ENCODE assay signal across 8 cellular contexts in genomic region chr21:15729674-15730483, GRCh38. TPM values are rescaled to one million over a fixed set of nuclear protein-coding genes. Genes with fewer than 3 reads are reported as not detected.
DNase-seq lines count a peak whose midpoint lies in the region; ATAC-seq and TF ChIP-seq lines count a peak whose summit lies in the region.

Gene USP25 (plus strand): TSS chr21:15729982. CDS start chr21:15730394, 412 bp downstream.

- POLR2A ChIA-PET in activated CD4-positive, alpha-beta T cell treated with anti-CD3 and anti-CD28 coated beads for 36 hours (lab: Charles Lee) = no interaction called here

- peak within 1 kb of the TSS; percentile 90 for H3K27ac Mint-ChIP-seq in activated CD4-positive, alpha-beta T cell treated with anti-CD3 and anti-CD28 coated beads for 36 hours

- no peaks in the 10 kb centered on the region for H3K36me3 Mint-ChIP-seq in activated CD4-positive, alpha-beta T cell treated with anti-CD3 and anti-CD28 coated beads for 36 hours (ENCODE audit: low read depth)

- peak within 1 kb of the TSS; percentile 90 for H3K4me3 Mint-ChIP-seq in activated CD4-positive, alpha-beta T cell treated with anti-CD3 and anti-CD28 coated beads for 36 hours

- peaks cover 4% of the 10 kb centered on the region for H3K27me3 Mint-ChIP-seq in activated CD4-positive, alpha-beta T cell treated with anti-CD3 and anti-CD28 coated beads for 36 hours

- H3K27ac ChIP-seq in layer of hippocampus (ENCODE audit: low read depth, low read length) = peak within 1 kb of the TSS; percentile 95

- no peaks in the 10 kb centered on the region for H3K9me3 Mint-ChIP-seq in activated CD4-positive, alpha-beta T cell treated with anti-CD3 and anti-CD28 coated beads for 36 hours (ENCODE audit: low read depth)

- no peaks in the 10 kb centered on the region for H3K27me3 ChIP-seq in layer of hippocampus (ENCODE audit: control insufficient read depth, insufficient read depth, low read length)

- ATAC-seq in GM19023 (IDR thresholded peaks at IDR 0.05; ENCODE audit: unreplicated experiment) (peak; percentile 78), HG03175 (IDR thresholded peaks at IDR 0.05; ENCODE audit: unreplicated experiment) (peak; percentile 55)
- ATAC-seq in activated CD4-positive, alpha-beta T cell treated with anti-CD3 and anti-CD28 coated beads for 36 hours = peak; percentile 82

- CTCF ChIA-PET in activated CD4-positive, alpha-beta T cell treated with anti-CD3 and anti-CD28 coated beads for 36 hours (lab: Charles Lee) = no interaction called here

- DNase-seq in AG10803 (ENCODE audit: low read depth) (peak; percentile 78), NCI-H510A (lab: John Stamatoyannopoulos, UW) (peak; percentile 79), choroid plexus epithelial cell (ENCODE audit: low read depth) (peak; percentile 69)
- peak; percentile 90 for DNase-seq in activated CD4-positive, alpha-beta T cell treated with anti-CD3 and anti-CD28 coated beads for 36 hours
- peak; percentile 86 to 91 for DNase-seq in stimulated activated CD4-positive, alpha-beta T cell treated with anti-CD3 and anti-CD28 coated beads, Interleukin-1b, Interleukin-23, amount 100 ng/mL, for 4 hours (ENCODE audit: low read depth in 2 of 2)

- H3K4me3 ChIP-seq in AG10803 (ENCODE audit: low read length) (peak within 1 kb of the TSS; percentile 85), choroid plexus epithelial cell (ENCODE audit: low read depth, low read length) (peak within 1 kb of the TSS; percentile 81)

- H3K4me1 Mint-ChIP-seq in activated CD4-positive, alpha-beta T cell treated with anti-CD3 and anti-CD28 coated beads for 36 hours = peaks cover 25% of the 10 kb centered on the region

- intact Hi-C loops in activated CD4-positive, alpha-beta T cell treated with anti-CD3 and anti-CD28 coated beads for 36 hours (cut with DNase I, micrococcal nuclease) = loop anchor here (1.0 to 10.0 kb wide), 11 partner anchors 67 to 1882 kb away; partner anchors contain the start of genes NRIP1 (in 2 of the 2), BTG3 (in 1 of the 2), HSPA13 (in 1 of the 2) and RBM11 (in 1 of the 2)

- TF ChIP-seq CTCF in AG10803 (conservative IDR thresholded peaks at IDR 0.05; ENCODE audit: low read length) (no peak), choroid plexus epithelial cell (conservative IDR thresholded peaks at IDR 0.05; ENCODE audit: low read depth, low read length) (peak; percentile 15)

RNA-seq across cellular contexts. Expression of gene USP25, which starts in this region (rescaled TPM):
- 10 to 100 TPM; 31.8 to 35.8 TPM for total RNA-seq in activated CD4-positive, alpha-beta T cell treated with anti-CD3 and anti-CD28 coated beads for 36 hours

Comparison
In these comparisons a context has a peak if more than half of its experiments do, and no peak if none do; other contexts are left out.
1. Peak in every context shown above with its lines: DNase-seq, ATAC-seq, H3K4me3 ChIP-seq and H3K27ac ChIP-seq.